11 cellular contexts compared by ENCODE assay signal in the genomic region with DNA sequence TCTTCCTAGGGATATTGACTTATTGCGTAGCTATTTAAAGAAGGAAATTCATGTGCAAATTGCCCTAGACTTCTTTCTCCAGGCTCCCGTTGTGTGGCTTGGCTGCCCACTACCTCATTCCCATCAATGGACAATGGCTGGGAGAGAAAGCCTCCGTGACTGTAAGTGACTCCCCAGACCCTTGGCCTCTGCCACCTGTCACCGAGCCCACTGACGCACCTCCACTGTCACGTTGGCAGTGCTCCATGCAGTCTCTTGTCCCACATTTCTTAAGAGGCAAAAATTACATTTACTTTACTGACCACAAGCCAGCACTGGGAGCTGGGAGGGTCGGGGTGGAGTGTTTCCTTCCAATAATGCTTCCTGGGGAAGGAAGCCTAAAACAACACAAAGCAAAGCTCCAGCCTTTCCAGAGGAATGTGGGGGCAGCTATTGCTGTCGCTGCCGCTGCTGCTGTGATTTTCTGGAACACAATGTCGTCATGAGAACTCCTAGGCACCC.
DNase-seq lines count a peak whose midpoint lies in the region; ATAC-seq and TF ChIP-seq lines count a peak whose summit lies in the region.
"Had no signal": no experiment of that assay in that cellular context is flagged by ENCODE, and none has a peak within 500 bp of the region (broad histone marks: within the 10 kb centered on the region; RNA-seq: fewer than 3 reads in every experiment).

No MANE protein-coding gene starts in this region.

- 43 to 67% (median 54%) methylated on average over 10 of the region's 10 CpGs for WGBS in spleen, 5 donors

- H3K4me1 ChIP-seq in spleen = peaks cover 8 to 58% (median 35%) of the 10 kb centered on the region in 6 donors
- H3K4me1 ChIP-seq in foreskin keratinocyte = peaks cover 8% of the 10 kb centered on the region
- H3K4me1 ChIP-seq in OCI-LY7 (ENCODE audit: insufficient read depth, low read length, poor library complexity, severe bottlenecking) = no peaks in the 10 kb centered on the region
- H3K4me1 ChIP-seq: Peyer's patch had no signal

- H3K4me3 ChIP-seq in spleen (peak overlapping the region in 1 of 8 donors; percentile 5), OCI-LY7 (ENCODE audit: low read depth, low read length, poor library complexity, severe bottlenecking) (no peak overlapping the region)
- H3K4me3 ChIP-seq: Peyer's patch had no signal

- no peaks in the 10 kb centered on the region for H3K79me2 ChIP-seq in OCI-LY7 (ENCODE audit: insufficient read depth, low read depth, low read length)

- DNase-seq in NCI-H2029 (lab: John Stamatoyannopoulos, UW) (peak; percentile 38), dermis microvascular lymphatic vessel endothelial cell (ENCODE audit: low read depth in 2 of 2) (peak; percentile 56 to 74), spleen (no peak), foreskin melanocyte (no peak), foreskin keratinocyte (no peak), OCI-LY7 (ENCODE audit: low spot score) (no peak)
- DNase-seq in effector CD8-positive, alpha-beta T cell (lab: John Stamatoyannopoulos, UW) = no peak
- DNase-seq: activated B cell treated with CpG ODN at 0.5 μM for 24 hours, NCI-H1092 treated with DMSO at 0.1 percent for 48 hours had no signal

- TF ChIP-seq POLR2A in spleen (IDR thresholded peaks at IDR 0.05) = no peak

- intact Hi-C loops in spleen (cut with DNase I; ENCODE audit: low total_unique reads) (no loop called here), OCI-LY7 (cut with micrococcal nuclease; ENCODE audit: unreplicated experiment) (no loop called here)

- no peak overlapping the region for H3K4me2 ChIP-seq in OCI-LY7 (ENCODE audit: low read length)

- H3K36me3 ChIP-seq in spleen (no peaks in the 10 kb centered on the region), OCI-LY7 (ENCODE audit: insufficient read depth, low read length) (no peaks in the 10 kb centered on the region)
- H3K36me3 ChIP-seq: Peyer's patch had no signal

- BruUV-seq in OCI-LY7 (replicated peaks; lab: Mats Ljungman, UMichigan) = no TSS peak

- no peak for TF ChIP-seq CTCF in spleen (IDR thresholded peaks at IDR 0.05 in 8 of 11, conservative IDR thresholded peaks at IDR 0.05 in 3 of 11)
- TF ChIP-seq CTCF in foreskin keratinocyte (conservative IDR thresholded peaks at IDR 0.05) = no peak
- TF ChIP-seq CTCF in OCI-LY7 (conservative IDR thresholded peaks at IDR 0.05; ENCODE audit: low read length) = no peak

- H3K9me2 ChIP-seq in OCI-LY7 (ENCODE audit: insufficient read depth, low read length) = no peaks in the 10 kb centered on the region

- CTCF ChIA-PET in OCI-LY7 (lab: Charles Lee; ENCODE audit: unreplicated experiment) = no interaction called here

- ATAC-seq in foreskin keratinocyte = no peak

- H3K9me3 ChIP-seq in spleen = no peaks in the 10 kb centered on the region
- H3K9me3 ChIP-seq in OCI-LY7 (ENCODE audit: low read length) = no peaks in the 10 kb centered on the region
- H3K9me3 ChIP-seq: Peyer's patch had no signal

- H2AFZ ChIP-seq in OCI-LY7 (ENCODE audit: low read length) = no peak overlapping the region

- H3K27me3 ChIP-seq in layer of hippocampus (ENCODE audit: control insufficient read depth, insufficient read depth, low read length) = no peaks in the 10 kb centered on the region
- no peaks in the 10 kb centered on the region for H3K27me3 ChIP-seq in spleen (replicated peaks in 1 of 7)
- H3K27me3 ChIP-seq in foreskin keratinocyte = no peaks in the 10 kb centered on the region
- H3K27me3 ChIP-seq: Peyer's patch had no signal

- POLR2A ChIA-PET in OCI-LY7 (lab: Charles Lee) = interaction anchor here (0.7 to 1.2 kb wide), 3 partner anchors 15 to 209 kb away, joined by 3 to 6 read pairs (median 3); no protein-coding TSS in a partner anchor

- H3K27ac ChIP-seq in layer of hippocampus (ENCODE audit: low read depth, low read length) (peak overlapping the region; percentile 22), spleen (peak overlapping the region in 5 of 8 donors; percentile 3 to 48 (median 22)), foreskin keratinocyte (no peak overlapping the region), OCI-LY7 (ENCODE audit: low read depth, low read length, poor library complexity, severe bottlenecking) (no peak overlapping the region)
- H3K27ac ChIP-seq: Peyer's patch had no signal

- no peaks in the 10 kb centered on the region for H4K20me1 ChIP-seq in OCI-LY7 (ENCODE audit: insufficient read depth, low read length)

Comparison
In these comparisons a context has a peak if more than half of its experiments do, and no peak if none do; other contexts are left out.
1. DNase-seq: peak in NCI-H2029 (single experiment) and dermis microvascular lymphatic vessel endothelial cell (2 of 2); none in spleen (single experiment), foreskin melanocyte (single experiment), foreskin keratinocyte (0 of 2), effector CD8-positive, alpha-beta T cell (single experiment) and OCI-LY7 (single experiment).
2. H3K27ac ChIP-seq: peak in layer of hippocampus (single experiment) and spleen (5 of 8); none in foreskin keratinocyte (single experiment) and OCI-LY7 (single experiment).